ENCODE assay signal across 1 cellular context in the genomic region with DNA sequence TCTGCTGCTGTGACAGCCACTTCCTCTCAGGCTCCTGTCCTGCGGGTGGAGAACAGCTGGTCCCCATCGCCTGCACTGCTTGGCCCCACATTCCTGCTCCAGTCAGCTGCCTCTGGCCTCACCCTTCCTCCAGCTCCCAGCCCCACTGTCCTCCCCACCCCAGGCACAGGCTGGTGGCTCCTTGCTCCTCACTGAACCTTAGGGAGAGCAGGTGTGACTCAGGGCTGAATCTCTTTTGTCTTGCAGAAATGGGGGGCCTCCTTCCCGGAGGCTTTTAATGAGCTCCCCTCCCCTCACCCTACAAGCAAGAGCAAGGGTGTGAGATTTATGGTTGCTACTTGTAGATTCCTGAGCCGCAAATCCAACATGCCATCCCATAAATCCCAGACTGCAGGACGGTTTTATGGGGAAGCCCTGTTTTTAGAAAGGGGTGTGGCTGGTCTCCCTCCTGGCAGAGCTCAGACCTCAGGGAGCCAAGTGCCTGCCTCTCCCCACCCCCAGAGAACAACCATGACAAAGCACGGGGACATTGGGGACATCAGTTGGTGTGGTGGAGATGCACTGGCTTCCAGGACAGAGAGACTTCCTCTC.
A peak's percentile ranks its signal among the peaks of the same experiment; 100 is the strongest.
TF ChIP-seq lines count a peak whose summit lies in the region.

No MANE protein-coding gene starts in this region.

TF ChIP-seq in HEK293, 187 proteins besides CTCF, POLR2A, EP300 and RAD21 (continued from another document and continues in another):
- TF ChIP-seq, protein P1, sequence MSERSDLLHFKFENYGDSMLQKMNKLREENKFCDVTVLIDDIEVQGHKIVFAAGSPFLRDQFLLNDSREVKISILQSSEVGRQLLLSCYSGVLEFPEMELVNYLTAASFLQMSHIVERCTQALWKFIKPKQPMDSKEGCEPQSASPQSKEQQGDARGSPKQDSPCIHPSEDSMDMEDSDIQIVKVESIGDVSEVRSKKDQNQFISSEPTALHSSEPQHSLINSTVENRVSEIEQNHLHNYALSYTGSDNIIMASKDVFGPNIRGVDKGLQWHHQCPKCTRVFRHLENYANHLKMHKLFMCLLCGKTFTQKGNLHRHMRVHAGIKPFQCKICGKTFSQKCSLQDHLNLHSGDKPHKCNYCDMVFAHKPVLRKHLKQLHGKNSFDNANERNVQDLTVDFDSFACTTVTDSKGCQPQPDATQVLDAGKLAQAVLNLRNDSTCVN (tag by site-specific recombination; optimal IDR thresholded peaks at IDR 0.05): no peak
- TF ChIP-seq ZBTB49 (tag by site-specific recombination; IDR thresholded peaks at IDR 0.05; ENCODE audit: low read depth) (no peak), MEIS1 (CRISPR knock-in tag; IDR thresholded peaks at IDR 0.05; ENCODE audit: borderline replicate concordance) (no peak), ZNF624 (tag by site-specific recombination; IDR thresholded peaks at IDR 0.05) (no peak), EGR2 (tag by site-specific recombination; IDR thresholded peaks at IDR 0.05; ENCODE audit: low read depth) (no peak), KLF9 (tag by site-specific recombination; IDR thresholded peaks at IDR 0.05; ENCODE audit: low read depth) (peak; percentile 51), ZNF658 (tag by site-specific recombination; IDR thresholded peaks at IDR 0.05) (no peak), ZNF354C (tag by site-specific recombination; IDR thresholded peaks at IDR 0.05; ENCODE audit: borderline replicate concordance, low read depth) (no peak), ZNF223 (tag by site-specific recombination; IDR thresholded peaks at IDR 0.05) (no peak), ZSCAN16 (tag by site-specific recombination; IDR thresholded peaks at IDR 0.05) (no peak), ZNF391 (tag by site-specific recombination; IDR thresholded peaks at IDR 0.05; ENCODE audit: borderline replicate concordance, low read depth) (no peak), ZNF266 (tag by site-specific recombination; IDR thresholded peaks at IDR 0.05; ENCODE audit: low read depth) (no peak), BCL11A (tag by site-specific recombination; IDR thresholded peaks at IDR 0.05; ENCODE audit: low read depth) (no peak), ZNF121 (tag by site-specific recombination; IDR thresholded peaks at IDR 0.05) (0 out of 2 replicates have a peak, but pooled peaks have one; percentile 16), ZNF398 (tag by site-specific recombination; IDR thresholded peaks at IDR 0.05) (peak; percentile 91), ZNF521 (tag by site-specific recombination; IDR thresholded peaks at IDR 0.05) (no peak), ZNF610 (tag by site-specific recombination; IDR thresholded peaks at IDR 0.05; ENCODE audit: borderline replicate concordance) (no peak), ZNF701 (tag by site-specific recombination; IDR thresholded peaks at IDR 0.05) (no peak), ZNF449 (tag by site-specific recombination; IDR thresholded peaks at IDR 0.05) (no peak), PRDM1 (tag by site-specific recombination; IDR thresholded peaks at IDR 0.05) (no peak), ZNF366 (tag by site-specific recombination; conservative IDR thresholded peaks at IDR 0.05) (no peak), ZNF513 (tag by site-specific recombination; IDR thresholded peaks at IDR 0.05) (no peak), SP2 (tag by site-specific recombination; IDR thresholded peaks at IDR 0.05) (no peak), ZNF747 (tag by site-specific recombination; IDR thresholded peaks at IDR 0.05) (no peak), ZNF404 (tag by site-specific recombination; IDR thresholded peaks at IDR 0.05) (no peak), ZNF138 (tag by site-specific recombination; IDR thresholded peaks at IDR 0.05; ENCODE audit: borderline replicate concordance) (no peak), ZNF660 (tag by site-specific recombination; IDR thresholded peaks at IDR 0.05) (peak; percentile 63; the same call in 1 of the 2 replicates), ZNF214 (tag by site-specific recombination; IDR thresholded peaks at IDR 0.05; ENCODE audit: borderline replicate concordance) (no peak), ZNF211 (tag by site-specific recombination; IDR thresholded peaks at IDR 0.05; ENCODE audit: low read depth) (no peak), ZNF510 (tag by site-specific recombination; IDR thresholded peaks at IDR 0.05; ENCODE audit: insufficient replicate concordance) (no peak), ZNF274 (IDR thresholded peaks at IDR 0.05; ENCODE audit: low read length) (no peak), ZNF274 (tag by site-specific recombination; IDR thresholded peaks at IDR 0.05; ENCODE audit: borderline replicate concordance) (no peak), ZNF514 (tag by site-specific recombination; IDR thresholded peaks at IDR 0.05) (no peak), ZNF24 (tag by site-specific recombination; IDR thresholded peaks at IDR 0.05) (no peak)
- TF ChIP-seq, protein P2, sequence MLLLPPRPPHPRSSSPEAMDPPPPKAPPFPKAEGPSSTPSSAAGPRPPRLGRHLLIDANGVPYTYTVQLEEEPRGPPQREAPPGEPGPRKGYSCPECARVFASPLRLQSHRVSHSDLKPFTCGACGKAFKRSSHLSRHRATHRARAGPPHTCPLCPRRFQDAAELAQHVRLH (tag by site-specific recombination; IDR thresholded peaks at IDR 0.05): no peak
- TF ChIP-seq, protein P3, sequence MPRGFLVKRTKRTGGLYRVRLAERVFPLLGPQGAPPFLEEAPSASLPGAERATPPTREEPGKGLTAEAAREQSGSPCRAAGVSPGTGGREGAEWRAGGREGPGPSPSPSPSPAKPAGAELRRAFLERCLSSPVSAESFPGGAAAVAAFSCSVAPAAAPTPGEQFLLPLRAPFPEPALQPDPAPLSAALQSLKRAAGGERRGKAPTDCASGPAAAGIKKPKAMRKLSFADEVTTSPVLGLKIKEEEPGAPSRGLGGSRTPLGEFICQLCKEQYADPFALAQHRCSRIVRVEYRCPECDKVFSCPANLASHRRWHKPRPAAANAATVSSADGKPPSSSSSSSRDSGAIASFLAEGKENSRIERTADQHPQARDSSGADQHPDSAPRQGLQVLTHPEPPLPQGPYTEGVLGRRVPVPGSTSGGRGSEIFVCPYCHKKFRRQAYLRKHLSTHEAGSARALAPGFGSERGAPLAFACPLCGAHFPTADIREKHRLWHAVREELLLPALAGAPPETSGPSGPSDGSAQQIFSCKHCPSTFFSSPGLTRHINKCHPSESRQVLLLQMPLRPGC (tag by site-specific recombination; IDR thresholded peaks at IDR 0.05): no peak
- TF ChIP-seq, protein P4, sequence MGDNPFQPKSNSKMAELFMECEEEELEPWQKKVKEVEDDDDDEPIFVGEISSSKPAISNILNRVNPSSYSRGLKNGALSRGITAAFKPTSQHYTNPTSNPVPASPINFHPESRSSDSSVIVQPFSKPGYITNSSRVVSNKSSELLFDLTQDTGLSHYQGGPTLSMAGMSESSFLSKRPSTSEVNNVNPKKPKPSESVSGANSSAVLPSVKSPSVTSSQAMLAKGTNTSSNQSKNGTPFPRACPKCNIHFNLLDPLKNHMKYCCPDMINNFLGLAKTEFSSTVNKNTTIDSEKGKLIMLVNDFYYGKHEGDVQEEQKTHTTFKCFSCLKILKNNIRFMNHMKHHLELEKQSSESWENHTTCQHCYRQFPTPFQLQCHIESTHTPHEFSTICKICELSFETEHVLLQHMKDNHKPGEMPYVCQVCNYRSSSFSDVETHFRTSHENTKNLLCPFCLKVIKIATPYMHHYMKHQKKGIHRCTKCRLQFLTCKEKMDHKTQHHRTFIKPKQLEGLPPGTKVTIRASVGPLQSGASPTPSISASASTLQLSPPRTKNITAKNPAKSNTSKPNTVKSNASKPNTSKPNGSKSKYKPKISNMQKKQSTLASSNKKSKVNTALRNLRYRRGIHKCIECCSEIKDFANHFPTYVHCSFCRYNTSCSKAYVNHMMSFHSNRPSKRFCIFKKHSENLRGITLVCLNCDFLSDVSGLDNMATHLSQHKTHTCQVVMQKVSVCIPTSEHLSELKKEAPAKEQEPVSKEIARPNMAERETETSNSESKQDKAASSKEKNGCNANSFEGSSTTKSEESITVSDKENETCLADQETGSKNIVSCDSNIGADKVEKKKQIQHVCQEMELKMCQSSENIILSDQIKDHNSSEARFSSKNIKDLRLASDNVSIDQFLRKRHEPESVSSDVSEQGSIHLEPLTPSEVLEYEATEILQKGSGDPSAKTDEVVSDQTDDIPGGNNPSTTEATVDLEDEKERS (tag by site-specific recombination; IDR thresholded peaks at IDR 0.05): no peak
- TF ChIP-seq, protein P5, sequence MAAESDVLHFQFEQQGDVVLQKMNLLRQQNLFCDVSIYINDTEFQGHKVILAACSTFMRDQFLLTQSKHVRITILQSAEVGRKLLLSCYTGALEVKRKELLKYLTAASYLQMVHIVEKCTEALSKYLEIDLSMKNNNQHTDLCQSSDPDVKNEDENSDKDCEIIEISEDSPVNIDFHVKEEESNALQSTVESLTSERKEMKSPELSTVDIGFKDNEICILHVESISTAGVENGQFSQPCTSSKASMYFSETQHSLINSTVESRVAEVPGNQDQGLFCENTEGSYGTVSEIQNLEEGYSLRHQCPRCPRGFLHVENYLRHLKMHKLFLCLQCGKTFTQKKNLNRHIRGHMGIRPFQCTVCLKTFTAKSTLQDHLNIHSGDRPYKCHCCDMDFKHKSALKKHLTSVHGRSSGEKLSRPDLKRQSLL (tag by site-specific recombination; IDR thresholded peaks at IDR 0.05): no peak
- TF ChIP-seq, protein P6, sequence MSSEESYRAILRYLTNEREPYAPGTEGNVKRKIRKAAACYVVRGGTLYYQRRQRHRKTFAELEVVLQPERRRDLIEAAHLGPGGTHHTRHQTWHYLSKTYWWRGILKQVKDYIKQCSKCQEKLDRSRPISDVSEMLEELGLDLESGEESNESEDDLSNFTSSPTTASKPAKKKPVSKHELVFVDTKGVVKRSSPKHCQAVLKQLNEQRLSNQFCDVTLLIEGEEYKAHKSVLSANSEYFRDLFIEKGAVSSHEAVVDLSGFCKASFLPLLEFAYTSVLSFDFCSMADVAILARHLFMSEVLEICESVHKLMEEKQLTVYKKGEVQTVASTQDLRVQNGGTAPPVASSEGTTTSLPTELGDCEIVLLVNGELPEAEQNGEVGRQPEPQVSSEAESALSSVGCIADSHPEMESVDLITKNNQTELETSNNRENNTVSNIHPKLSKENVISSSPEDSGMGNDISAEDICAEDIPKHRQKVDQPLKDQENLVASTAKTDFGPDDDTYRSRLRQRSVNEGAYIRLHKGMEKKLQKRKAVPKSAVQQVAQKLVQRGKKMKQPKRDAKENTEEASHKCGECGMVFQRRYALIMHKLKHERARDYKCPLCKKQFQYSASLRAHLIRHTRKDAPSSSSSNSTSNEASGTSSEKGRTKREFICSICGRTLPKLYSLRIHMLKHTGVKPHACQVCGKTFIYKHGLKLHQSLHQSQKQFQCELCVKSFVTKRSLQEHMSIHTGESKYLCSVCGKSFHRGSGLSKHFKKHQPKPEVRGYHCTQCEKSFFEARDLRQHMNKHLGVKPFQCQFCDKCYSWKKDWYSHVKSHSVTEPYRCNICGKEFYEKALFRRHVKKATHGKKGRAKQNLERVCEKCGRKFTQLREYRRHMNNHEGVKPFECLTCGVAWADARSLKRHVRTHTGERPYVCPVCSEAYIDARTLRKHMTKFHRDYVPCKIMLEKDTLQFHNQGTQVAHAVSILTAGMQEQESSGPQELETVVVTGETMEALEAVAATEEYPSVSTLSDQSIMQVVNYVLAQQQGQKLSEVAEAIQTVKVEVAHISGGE (tag by site-specific recombination; conservative IDR thresholded peaks at IDR 0.05; ENCODE audit: low read depth): no peak
